ENCODE assay signal across 20 cellular contexts in the genomic region with DNA sequence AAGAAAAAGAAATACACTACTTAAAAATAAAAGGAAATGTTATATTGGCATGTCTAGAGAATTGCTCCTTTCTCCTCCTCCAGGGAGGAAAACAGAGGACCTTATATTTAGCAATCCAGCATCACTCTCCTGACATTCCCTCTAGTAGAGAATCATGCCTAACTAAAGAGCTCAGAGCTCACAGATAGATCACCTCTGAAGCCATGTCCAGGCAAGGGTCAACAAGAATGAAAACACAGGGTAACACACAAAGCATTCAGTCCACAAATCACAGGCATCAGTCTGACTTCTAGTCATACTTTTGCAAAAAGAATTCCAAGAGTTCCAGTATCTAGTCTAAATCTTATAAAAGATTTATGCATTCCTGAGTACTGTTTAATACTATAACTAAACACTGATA. TPM values are rescaled to one million over a fixed set of nuclear protein-coding genes. Genes with fewer than 3 reads are reported as not detected.
DNase-seq lines count a peak whose midpoint lies in the region; ATAC-seq, FAIRE-seq and TF ChIP-seq lines count a peak whose summit lies in the region.
"Had no signal": no experiment of that assay in that cellular context is flagged by ENCODE, and none has a peak within 500 bp of the region (broad histone marks: within the 10 kb centered on the region; RNA-seq: fewer than 3 reads in every experiment).

No MANE protein-coding gene starts in this region.

- in situ Hi-C loops in ACHN (cut with HindIII; ENCODE audit: low pct_ligation_motif_present, low pct_unique_long_range_greater_than_20kb, low sequenced_read_pairs): no loop called here

- TF ChIP-seq CTCF in SK-N-SH (IDR thresholded peaks at IDR 0.05) (no peak), adrenal gland (IDR thresholded peaks at IDR 0.05) (no peak), psoas muscle (IDR thresholded peaks at IDR 0.05) (no peak)

- FAIRE-seq in GM12892 (lab: Jason Lieb, UNC): peak; percentile 46
- FAIRE-seq: astrocyte had no signal

- H3K27me3 ChIP-seq in SK-N-SH (ENCODE audit: insufficient read depth) (no peaks in the 10 kb centered on the region), adrenal gland (no peaks in the 10 kb centered on the region), psoas muscle (ENCODE audit: insufficient read depth in 3 of 3, low read length in 2 of 3) (no peaks in the 10 kb centered on the region)
- H3K27me3 ChIP-seq: dorsolateral prefrontal cortex, heart right ventricle had no signal

- CTCF ChIA-PET in SK-N-SH (lab: Yijun Ruan, JAX): interaction anchor here (1.7 to 2.2 kb wide), 2 partner anchors 15 to 18 kb away, joined by 4 to 7 read pairs; no protein-coding TSS in a partner anchor

- peaks cover 12% of the 10 kb centered on the region for H3F3A ChIP-seq in SK-N-SH (replicated peaks; ENCODE audit: insufficient read depth)

- H3K9ac ChIP-seq in SK-N-SH: no peak overlapping the region

- intact Hi-C loops in adrenal gland (cut with DNase I) (no loop called here), psoas muscle (cut with DNase I) (no loop called here)

- TF ChIP-seq EP300 in SK-N-SH (IDR thresholded peaks at IDR 0.05; ENCODE audit: borderline replicate concordance in 1 of 2, low read depth in 1 of 2, low read length in 1 of 2): no peak

- 0 out of 2 replicates have a peak overlapping the region, but pooled peaks have one; percentile 38 for H3K4me2 ChIP-seq in SK-N-SH
- H3K4me2 ChIP-seq: GM23338 had no signal

- H3K36me3 ChIP-seq in SK-N-SH (replicated peaks in 1 of 2; ENCODE audit: control insufficient read depth in 1 of 2, insufficient read depth in 2 of 2, low read length in 1 of 2): peaks cover 42 to 47% of the 10 kb centered on the region in 2 experiments
- H3K36me3 ChIP-seq in adrenal gland (replicated peaks in 1 of 2): peaks cover 0 to 42% of the 10 kb centered on the region in 2 donors
- peaks cover 7 to 69% of the 10 kb centered on the region in 2 donors for H3K36me3 ChIP-seq in psoas muscle (ENCODE audit: insufficient read depth in 1 of 2, low read depth in 1 of 2)

- POLR2A ChIA-PET in SK-N-SH (lab: Yijun Ruan, JAX): interaction anchor here (0.6 kb wide), 1 partner anchor 51 kb away, joined by 3 read pairs; no protein-coding TSS in a partner anchor

- H3K27ac ChIP-seq in SK-N-SH (ENCODE audit: low read depth in 2 of 2, low read length in 1 of 2) (peak overlapping the region in 1 of 2 experiments; percentile 41; a peak in 2 of 4 replicates), adrenal gland (peak overlapping the region in 4 of 5 donors; percentile 15 to 89 (median 74)), psoas muscle (peak overlapping the region; percentile 72)
- H3K27ac ChIP-seq: 22Rv1, dorsolateral prefrontal cortex, left ventricle myocardium inferior had no signal

- H3K4me3 ChIP-seq in SK-N-SH (ENCODE audit: low read depth in 2 of 2, low read length in 1 of 2) (no peak overlapping the region), adrenal gland (no peak overlapping the region), psoas muscle (no peak overlapping the region)
- H3K4me3 ChIP-seq: dorsolateral prefrontal cortex, GM23338, left ventricle myocardium inferior had no signal

- peaks cover 25% of the 10 kb centered on the region for H3K79me2 ChIP-seq in SK-N-SH (ENCODE audit: insufficient read depth)

- H3K9me3 ChIP-seq in SK-N-SH (no peaks in the 10 kb centered on the region), adrenal gland (replicated peaks in 1 of 3) (no peaks in the 10 kb centered on the region), psoas muscle (no peaks in the 10 kb centered on the region)
- H3K9me3 ChIP-seq: Caco-2, heart right ventricle, left ventricle myocardium inferior had no signal

- TF ChIP-seq POLR2A in GM12892 (IDR thresholded peaks at IDR 0.05; ENCODE audit: low read depth, low read length) (no peak), adrenal gland (IDR thresholded peaks at IDR 0.05) (no peak)

- TF ChIP-seq RAD21 in SK-N-SH (IDR thresholded peaks at IDR 0.05; ENCODE audit: low read length): no peak

- ATAC-seq in SK-N-SH treated with all-trans-retinoic acid at 6 μM for 48 hours (no peak), psoas muscle (peak; percentile 22 to 67 (median 48)), HG02571 (IDR thresholded peaks at IDR 0.05; ENCODE audit: unreplicated experiment) (no peak), HG03139 (IDR thresholded peaks at IDR 0.05; ENCODE audit: unreplicated experiment) (no peak)
- ATAC-seq: GM23338 had no signal

- no peak overlapping the region for H2AFZ ChIP-seq in SK-N-SH (ENCODE audit: low read depth)
- H2AFZ ChIP-seq: GM23338 had no signal

- no peaks in the 10 kb centered on the region for H3K9me2 ChIP-seq in SK-N-SH

- DNase-seq in SK-N-SH (no peak), GM12892 (ENCODE audit: insufficient read length) (no peak), adrenal gland (no peak), psoas muscle (no peak), ACHN (no peak)
- DNase-seq: activated naive CD4-positive, alpha-beta T cell treated with anti-CD3 and anti-CD28 coated beads, Interleukin-2, amount 10 ng/mL, durations not matched to agents 7 days and 5 days; Caco-2; dorsolateral prefrontal cortex; heart right ventricle; left ventricle myocardium inferior; NCI-H2081 treated with DMSO at 0.1 percent for 48 hours; NCI-H446; SIG-M5; T-cell had no signal

- H4K20me1 ChIP-seq in SK-N-SH (ENCODE audit: insufficient read depth): no peaks in the 10 kb centered on the region

- H3K4me1 ChIP-seq in SK-N-SH (ENCODE audit: control insufficient read depth in 1 of 2, insufficient read depth in 2 of 2, low read depth in 1 of 2, low read length in 1 of 2) (peaks cover 8 to 18% of the 10 kb centered on the region in 2 experiments; a peak in 3 of 4 replicates), adrenal gland (replicated peaks in 1 of 2) (peaks cover 27 to 42% of the 10 kb centered on the region in 2 donors), psoas muscle (peaks cover 20% of the 10 kb centered on the region)
- H3K4me1 ChIP-seq: Caco-2 had no signal

TF ChIP-seq in SK-N-SH treated with all-trans-retinoic acid at 6 μM for 48 hours, 23 proteins besides CTCF, POLR2A, EP300 and RAD21:
- no peak for TF ChIP-seq ISL1 (CRISPR knock-in tag; IDR thresholded peaks at IDR 0.05)

RNA-seq across cellular contexts. Expression of gene HASPIN, which starts 4.4 kb away (rescaled TPM):
- polyA plus RNA-seq in SK-N-SH (2012; rRNA removed) (1.2 and 1.4 TPM in 2 replicates), adrenal gland (under 1 TPM; 0.07 to 0.48 (median 0.08) TPM), psoas muscle (1 to 10 TPM in 2 of 3 donors, under 1 TPM in 1; 0.15 to 2.7 (median 1.2) TPM)
- polyA plus RNA-seq in SK-N-SH (2012; cell fraction: cytosol; rRNA removed): 1.2 and 1.6 TPM in 2 replicates
- polyA plus RNA-seq in SK-N-SH (2012; cell fraction: nucleus; rRNA removed): 0.55 and 0.80 TPM in 2 replicates
- 4.7 TPM for polyA plus RNA-seq in GM12892 (2012; ENCODE audit: missing spikeins)
- total RNA-seq in adrenal gland (1 to 10 TPM in 1 of 8 donors, under 1 TPM in 7; 0.14 to 1.2 (median 0.39) TPM), psoas muscle (1 to 10 TPM in 2 of 4 donors, under 1 TPM in 2; 0.69 to 2.1 (median 0.92) TPM)

RNA-seq across cellular contexts. Expression of gene P2RX5, which starts 23.3 kb away (rescaled TPM):
- polyA plus RNA-seq in SK-N-SH (2012; rRNA removed) (0.71 and 0.97 TPM in 2 replicates), adrenal gland (1 to 10 TPM in 1 of 3 donors, under 1 TPM in 2; 0.59 to 2.0 (median 0.88) TPM), psoas muscle (100 to 1,000 TPM in 1 of 3 donors, 10 to 100 TPM in 2; 15.5 to 138 (median 30.5) TPM)
- 0.62 and 0.94 TPM in 2 replicates for polyA plus RNA-seq in SK-N-SH (2012; cell fraction: cytosol; rRNA removed)
- polyA plus RNA-seq in SK-N-SH (2012; cell fraction: nucleus; rRNA removed): 2.0 and 2.2 TPM in 2 replicates
- polyA plus RNA-seq in GM12892 (2012; ENCODE audit: missing spikeins): 13.9 TPM
- total RNA-seq in adrenal gland (1 to 10 TPM in 5 of 8 donors, under 1 TPM in 3; 0.25 to 2.8 (median 1.2) TPM), psoas muscle (10 to 100 TPM; 29.7 to 76.7 (median 35.7) TPM)

RNA-seq across cellular contexts. Expression of gene EMC6, which starts 50.7 kb away (rescaled TPM):
- 56.6 and 64.4 TPM in 2 replicates for polyA plus RNA-seq in SK-N-SH (2012; rRNA removed)
- 37.8 and 55.1 TPM in 2 replicates for polyA plus RNA-seq in SK-N-SH (2012; cell fraction: cytosol; rRNA removed)
- 20.0 and 20.1 TPM in 2 replicates for polyA plus RNA-seq in SK-N-SH (2012; cell fraction: nucleus; rRNA removed)
- polyA plus RNA-seq in GM12892 (2012; ENCODE audit: missing spikeins): 37.1 TPM
- total RNA-seq in adrenal gland: 10 to 100 TPM in 6 of 8 donors, 1 to 10 TPM in 2; 6.1 to 73.8 (median 40.6) TPM
- polyA plus RNA-seq in adrenal gland: 10 to 100 TPM; 44.2 to 89.4 (median 47.7) TPM
- 100 to 1,000 TPM in 1 of 4 donors, 10 to 100 TPM in 3; 91.6 to 135 (median 97.0) TPM for total RNA-seq in psoas muscle
- 100 to 1,000 TPM; 247 to 270 (median 264) TPM for polyA plus RNA-seq in psoas muscle

RNA-seq across cellular contexts. Expression of gene TAX1BP3, which starts 50.9 kb away (rescaled TPM):
- polyA plus RNA-seq in SK-N-SH (2012; rRNA removed): 165 and 192 TPM in 2 replicates
- polyA plus RNA-seq in SK-N-SH (2012; cell fraction: cytosol; rRNA removed): 129 and 173 TPM in 2 replicates
- 92.2 and 93.2 TPM in 2 replicates for polyA plus RNA-seq in SK-N-SH (2012; cell fraction: nucleus; rRNA removed)
- 12.0 TPM for polyA plus RNA-seq in GM12892 (2012; ENCODE audit: missing spikeins)
- total RNA-seq in adrenal gland: 100 to 1,000 TPM; 105 to 311 (median 211) TPM
- 100 to 1,000 TPM in 1 of 3 donors, 10 to 100 TPM in 2; 32.1 to 100 (median 94.9) TPM for polyA plus RNA-seq in adrenal gland
- 10 to 100 TPM; 20.4 to 23.9 (median 22.8) TPM for total RNA-seq in psoas muscle
- 10 to 100 TPM; 30.3 to 75.7 (median 40.1) TPM for polyA plus RNA-seq in psoas muscle

Comparison
In these comparisons a context has a peak if more than half of its experiments do, and no peak if none do; other contexts are left out.
1. ATAC-seq: peak in psoas muscle (4 of 4); none in SK-N-SH treated with all-trans-retinoic acid at 6 μM for 48 hours (single experiment), HG02571 (single experiment) and HG03139 (single experiment).
2. RNA of gene P2RX5, which starts 23.3 kb away (polyA plus RNA-seq): 15.5 to 138 TPM in psoas muscle; 0.62 to 2.2 TPM in SK-N-SH and 0.59 to 2.0 TPM in adrenal gland; every median in the first group is over 4 times any median in the second.